7 cellular contexts compared by ENCODE assay signal in genomic region chr5:87400305-87400899, GRCh38. TPM values are rescaled to one million over a fixed set of nuclear protein-coding genes. Genes with fewer than 3 reads are reported as not detected.
A peak's percentile ranks its signal among the peaks of the same experiment; 100 is the strongest.
DNase-seq lines count a peak whose midpoint lies in the region; ATAC-seq and TF ChIP-seq lines count a peak whose summit lies in the region.

No MANE protein-coding gene starts in this region.

- H3K4me3 ChIP-seq in fibroblast of pulmonary artery (replicated peaks; ENCODE audit: low read depth, low read length): no peak overlapping the region
- H3K4me3 ChIP-seq in retinal pigment epithelial cell (ENCODE audit: low read length): no peak overlapping the region

- ATAC-seq in GM21390 (IDR thresholded peaks at IDR 0.05; ENCODE audit: unreplicated experiment): peak; percentile 72
- ATAC-seq in SK-N-SH treated with all-trans-retinoic acid at 6 μM for 48 hours: peak; percentile 80

- peak; percentile 56 for DNase-seq in EL
- DNase-seq in HT-29 (ENCODE audit: low spot score): peak; percentile 53
- DNase-seq in fibroblast of pulmonary artery (ENCODE audit: low read depth): peak; percentile 68
- no peak for DNase-seq in retinal pigment epithelial cell (ENCODE audit: low read depth)
- no peak for DNase-seq in stimulated activated CD8-positive, alpha-beta memory T cell treated with anti-CD3 and anti-CD28 coated beads, Interleukin-4, amount 100 ng/mL, for 48 hours

- TF ChIP-seq CTCF in fibroblast of pulmonary artery (IDR thresholded peaks at IDR 0.05; ENCODE audit: low read length, missing control alignments) (peak; percentile 59), retinal pigment epithelial cell (conservative IDR thresholded peaks at IDR 0.05; ENCODE audit: low read depth, low read length) (peak; percentile 51)

TF ChIP-seq in SK-N-SH treated with all-trans-retinoic acid at 6 μM for 48 hours, 23 proteins besides CTCF, POLR2A, EP300 and RAD21:
- TF ChIP-seq ESRRG (CRISPR knock-in tag; IDR thresholded peaks at IDR 0.05): no peak
- TF ChIP-seq ZFP3 (CRISPR knock-in tag; IDR thresholded peaks at IDR 0.05): no peak
- no peak for TF ChIP-seq ZNF565 (CRISPR knock-in tag; conservative IDR thresholded peaks at IDR 0.05; ENCODE audit: low read depth)
- no peak for TF ChIP-seq CSDC2 (CRISPR knock-in tag; IDR thresholded peaks at IDR 0.05)
- TF ChIP-seq, protein P1, sequence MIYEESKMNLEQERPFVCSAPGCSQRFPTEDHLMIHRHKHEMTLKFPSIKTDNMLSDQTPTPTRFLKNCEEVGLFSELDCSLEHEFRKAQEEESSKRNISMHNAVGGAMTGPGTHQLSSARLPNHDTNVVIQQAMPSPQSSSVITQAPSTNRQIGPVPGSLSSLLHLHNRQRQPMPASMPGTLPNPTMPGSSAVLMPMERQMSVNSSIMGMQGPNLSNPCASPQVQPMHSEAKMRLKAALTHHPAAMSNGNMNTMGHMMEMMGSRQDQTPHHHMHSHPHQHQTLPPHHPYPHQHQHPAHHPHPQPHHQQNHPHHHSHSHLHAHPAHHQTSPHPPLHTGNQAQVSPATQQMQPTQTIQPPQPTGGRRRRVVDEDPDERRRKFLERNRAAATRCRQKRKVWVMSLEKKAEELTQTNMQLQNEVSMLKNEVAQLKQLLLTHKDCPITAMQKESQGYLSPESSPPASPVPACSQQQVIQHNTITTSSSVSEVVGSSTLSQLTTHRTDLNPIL (CRISPR knock-in tag; IDR thresholded peaks at IDR 0.05; ENCODE audit: low read depth): no peak
- no peak for TF ChIP-seq OSR1 (CRISPR knock-in tag; IDR thresholded peaks at IDR 0.05)
- no peak for TF ChIP-seq ISL1 (CRISPR knock-in tag; IDR thresholded peaks at IDR 0.05)
- no peak for TF ChIP-seq PATZ1 (CRISPR knock-in tag; IDR thresholded peaks at IDR 0.05; ENCODE audit: borderline replicate concordance)
- no peak for TF ChIP-seq TSHZ2 (CRISPR knock-in tag; IDR thresholded peaks at IDR 0.05)
- TF ChIP-seq, protein P2, sequence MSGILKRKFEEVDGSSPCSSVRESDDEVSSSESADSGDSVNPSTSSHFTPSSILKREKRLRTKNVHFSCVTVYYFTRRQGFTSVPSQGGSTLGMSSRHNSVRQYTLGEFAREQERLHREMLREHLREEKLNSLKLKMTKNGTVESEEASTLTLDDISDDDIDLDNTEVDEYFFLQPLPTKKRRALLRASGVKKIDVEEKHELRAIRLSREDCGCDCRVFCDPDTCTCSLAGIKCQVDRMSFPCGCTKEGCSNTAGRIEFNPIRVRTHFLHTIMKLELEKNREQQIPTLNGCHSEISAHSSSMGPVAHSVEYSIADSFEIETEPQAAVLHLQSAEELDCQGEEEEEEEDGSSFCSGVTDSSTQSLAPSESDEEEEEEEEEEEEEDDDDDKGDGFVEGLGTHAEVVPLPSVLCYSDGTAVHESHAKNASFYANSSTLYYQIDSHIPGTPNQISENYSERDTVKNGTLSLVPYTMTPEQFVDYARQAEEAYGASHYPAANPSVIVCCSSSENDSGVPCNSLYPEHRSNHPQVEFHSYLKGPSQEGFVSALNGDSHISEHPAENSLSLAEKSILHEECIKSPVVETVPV (CRISPR knock-in tag; IDR thresholded peaks at IDR 0.05): no peak
- TF ChIP-seq BACH2 (CRISPR knock-in tag; IDR thresholded peaks at IDR 0.05; ENCODE audit: borderline replicate concordance): no peak
- no peak for TF ChIP-seq POU6F1 (CRISPR knock-in tag; IDR thresholded peaks at IDR 0.05; ENCODE audit: borderline replicate concordance, low read depth)
- TF ChIP-seq RARB (CRISPR knock-in tag; IDR thresholded peaks at IDR 0.05): no peak

RNA-seq across cellular contexts. Expression of gene CCNH, which starts 12.3 kb away (rescaled TPM):
- total RNA-seq in HT-29 (2014; rRNA removed; shearing (Covaris generic)): 39.5 and 41.3 TPM in 2 replicates

Comparison
In these comparisons a context has a peak if more than half of its experiments do, and no peak if none do; other contexts are left out.
1. DNase-seq: peak in EL (single experiment), HT-29 (single experiment) and fibroblast of pulmonary artery (single experiment); none in retinal pigment epithelial cell (single experiment) and stimulated activated CD8-positive, alpha-beta memory T cell treated with anti-CD3 and anti-CD28 coated beads, Interleukin-4, amount 100 ng/mL, for 48 hours (single experiment).